ENCODE assay signal across 18 cellular contexts in the genomic region with DNA sequence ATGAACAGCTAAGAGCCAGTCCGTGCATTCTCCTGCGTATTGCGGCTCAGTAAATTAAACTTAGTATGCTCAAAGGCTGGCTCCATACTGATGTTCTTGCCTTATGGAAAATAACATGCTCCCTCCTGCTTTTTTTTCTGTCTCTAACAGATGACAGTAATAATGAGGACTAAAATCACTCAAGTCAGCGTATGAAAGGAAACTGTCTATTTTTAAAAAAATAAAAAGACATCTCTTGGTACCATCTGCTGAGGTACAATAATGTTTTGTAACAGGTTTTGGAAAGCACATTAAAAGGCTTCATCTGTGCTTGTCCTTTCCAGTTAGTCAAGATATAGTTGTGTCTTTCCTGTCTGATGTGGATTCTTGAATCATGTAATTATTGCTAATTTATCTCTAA.
A peak's percentile ranks its signal among the peaks of the same experiment; 100 is the strongest.
DNase-seq lines count a peak whose midpoint lies in the region; ATAC-seq and TF ChIP-seq lines count a peak whose summit lies in the region.
"Had no signal": no experiment of that assay in that cellular context is flagged by ENCODE, and none has a peak within 500 bp of the region (broad histone marks: within the 10 kb centered on the region; RNA-seq: fewer than 3 reads in every experiment).

No MANE protein-coding gene starts in this region.

- peaks cover 7% of the 10 kb centered on the region for H3K36me3 Mint-ChIP-seq in mesothelial cell of epicardium
- H3K36me3 Mint-ChIP-seq in activated T-helper 17 cell treated with anti-CD3 and anti-CD28 coated beads, Interleukin-2, amount 50 U/mL, for 72 hours (ENCODE audit: low read depth): no peaks in the 10 kb centered on the region
- H3K36me3 Mint-ChIP-seq in activated T-cell treated with anti-CD3 and anti-CD28 coated beads, Interleukin-2, amount 50 U/mL, for 72 hours (ENCODE audit: insufficient read depth in 2 of 2): no peaks in the 10 kb centered on the region
- H3K36me3 Mint-ChIP-seq: CD8-positive, alpha-beta memory T cell had no signal

- TF ChIP-seq CTCF in left ventricle myocardium inferior (IDR thresholded peaks at IDR 0.05; ENCODE audit: borderline replicate concordance): no peak
- TF ChIP-seq CTCF in mesothelial cell of epicardium (IDR thresholded peaks at IDR 0.05; ENCODE audit: unreplicated experiment): no peak
- TF ChIP-seq CTCF in omental fat pad (IDR thresholded peaks at IDR 0.05): no peak

- ATAC-seq in left cardiac atrium (no peak), GM21825 (IDR thresholded peaks at IDR 0.05; ENCODE audit: unreplicated experiment) (no peak), omental fat pad (ENCODE audit: low FRiP score) (no peak)
- no peak for ATAC-seq in activated T-helper 17 cell treated with anti-CD3 and anti-CD28 coated beads, Interleukin-2, amount 50 U/mL, for 72 hours (replicated peaks)
- no peak for ATAC-seq in activated T-cell treated with anti-CD3 and anti-CD28 coated beads, Interleukin-2, amount 50 U/mL, for 72 hours (replicated peaks in 1 of 2)

- no peaks in the 10 kb centered on the region for H3K27me3 Mint-ChIP-seq in mesothelial cell of epicardium (ENCODE audit: low read depth)
- no peaks in the 10 kb centered on the region for H3K27me3 Mint-ChIP-seq in activated T-helper 17 cell treated with anti-CD3 and anti-CD28 coated beads, Interleukin-2, amount 50 U/mL, for 72 hours
- no peaks in the 10 kb centered on the region for H3K27me3 Mint-ChIP-seq in activated T-cell treated with anti-CD3 and anti-CD28 coated beads, Interleukin-2, amount 50 U/mL, for 72 hours (ENCODE audit: low read depth)
- H3K27me3 Mint-ChIP-seq: CD8-positive, alpha-beta memory T cell had no signal

- H3K9me3 ChIP-seq in left ventricle myocardium inferior (replicated peaks): no peaks in the 10 kb centered on the region
- H3K9me3 ChIP-seq: BLaER1 treated with 17β-estradiol and CSF1 and Interleukin-3, amounts not matched to agents 10 nM and 100 nM; MG63 had no signal

- H3K4me1 ChIP-seq in left ventricle myocardium inferior: peaks cover 3% of the 10 kb centered on the region

- H3K4me3 Mint-ChIP-seq in mesothelial cell of epicardium: no peak overlapping the region
- H3K4me3 Mint-ChIP-seq in activated T-helper 17 cell treated with anti-CD3 and anti-CD28 coated beads, Interleukin-2, amount 50 U/mL, for 72 hours: no peak overlapping the region
- no peak overlapping the region for H3K4me3 Mint-ChIP-seq in activated T-cell treated with anti-CD3 and anti-CD28 coated beads, Interleukin-2, amount 50 U/mL, for 72 hours
- H3K4me3 Mint-ChIP-seq: CD8-positive, alpha-beta memory T cell had no signal

- peaks cover 42% of the 10 kb centered on the region for H3K4me1 Mint-ChIP-seq in mesothelial cell of epicardium
- H3K4me1 Mint-ChIP-seq in activated T-helper 17 cell treated with anti-CD3 and anti-CD28 coated beads, Interleukin-2, amount 50 U/mL, for 72 hours: no peaks in the 10 kb centered on the region
- no peaks in the 10 kb centered on the region for H3K4me1 Mint-ChIP-seq in activated T-cell treated with anti-CD3 and anti-CD28 coated beads, Interleukin-2, amount 50 U/mL, for 72 hours (ENCODE audit: low read depth)
- H3K4me1 Mint-ChIP-seq: CD8-positive, alpha-beta memory T cell had no signal

- peak overlapping the region; percentile 70 for H3K27ac Mint-ChIP-seq in mesothelial cell of epicardium
- no peak overlapping the region for H3K27ac Mint-ChIP-seq in activated T-helper 17 cell treated with anti-CD3 and anti-CD28 coated beads, Interleukin-2, amount 50 U/mL, for 72 hours
- no peak overlapping the region for H3K27ac Mint-ChIP-seq in activated T-cell treated with anti-CD3 and anti-CD28 coated beads, Interleukin-2, amount 50 U/mL, for 72 hours
- H3K27ac Mint-ChIP-seq: CD8-positive, alpha-beta memory T cell had no signal

- H3K9me3 Mint-ChIP-seq in mesothelial cell of epicardium: peaks cover 12% of the 10 kb centered on the region
- peaks cover 6% of the 10 kb centered on the region for H3K9me3 Mint-ChIP-seq in activated T-helper 17 cell treated with anti-CD3 and anti-CD28 coated beads, Interleukin-2, amount 50 U/mL, for 72 hours
- H3K9me3 Mint-ChIP-seq in activated T-cell treated with anti-CD3 and anti-CD28 coated beads, Interleukin-2, amount 50 U/mL, for 72 hours: peaks cover 5% of the 10 kb centered on the region in 2 donors

- peak overlapping the region; percentile 36 for H3K27ac ChIP-seq in left ventricle myocardium inferior (replicated peaks)
- H3K27ac ChIP-seq: 22Rv1; BLaER1 treated with 17β-estradiol and CSF1 and Interleukin-3, amounts not matched to agents 10 nM and 100 nM had no signal

- intact Hi-C loops in left ventricle myocardium inferior (cut with micrococcal nuclease): no loop called here
- intact Hi-C loops in left cardiac atrium (cut with DNase I): no loop called here

- H3K4me3 ChIP-seq in left ventricle myocardium inferior: no peak overlapping the region
- H3K4me3 ChIP-seq: BLaER1 treated with 17β-estradiol and CSF1 and Interleukin-3, amounts not matched to agents 10 nM and 100 nM; MG63 had no signal

- DNase-seq in left ventricle myocardium inferior (no peak), left cardiac atrium (no peak), cerebellar cortex (ENCODE audit: low spot score) (peak; percentile 75), mesothelial cell of epicardium (ENCODE audit: low spot score in 2 of 2, unreplicated experiment in 2 of 2) (no peak), omental fat pad (ENCODE audit: low spot score) (no peak)
- DNase-seq in activated T-cell treated with anti-CD3 and anti-CD28 coated beads, Interleukin-2, amount 50 U/mL, for 72 hours: no peak
- DNase-seq: CD8-positive, alpha-beta memory T cell; DMS79 treated with DMSO at 0.1 percent for 48 hours; Karpas-422; MG63; NCI-H1092; NCI-H2107; NK-92 treated with Interleukin-12 subunit alpha and Interleukin-12 subunit beta, amount 100 ng/mL, for 24 hours; SIG-M5 had no signal

- no peaks in the 10 kb centered on the region for H3K36me3 ChIP-seq in left ventricle myocardium inferior
- H3K36me3 ChIP-seq: BLaER1 treated with 17β-estradiol and CSF1 and Interleukin-3, amounts not matched to agents 10 nM and 100 nM; MG63 had no signal

- H3K27me3 ChIP-seq in left ventricle myocardium inferior (ENCODE audit: low read depth): peaks cover 47% of the 10 kb centered on the region
- H3K27me3 ChIP-seq: BLaER1 treated with 17β-estradiol and CSF1 and Interleukin-3, amounts not matched to agents 10 nM and 100 nM; MG63 had no signal
